In the genomic region with DNA sequence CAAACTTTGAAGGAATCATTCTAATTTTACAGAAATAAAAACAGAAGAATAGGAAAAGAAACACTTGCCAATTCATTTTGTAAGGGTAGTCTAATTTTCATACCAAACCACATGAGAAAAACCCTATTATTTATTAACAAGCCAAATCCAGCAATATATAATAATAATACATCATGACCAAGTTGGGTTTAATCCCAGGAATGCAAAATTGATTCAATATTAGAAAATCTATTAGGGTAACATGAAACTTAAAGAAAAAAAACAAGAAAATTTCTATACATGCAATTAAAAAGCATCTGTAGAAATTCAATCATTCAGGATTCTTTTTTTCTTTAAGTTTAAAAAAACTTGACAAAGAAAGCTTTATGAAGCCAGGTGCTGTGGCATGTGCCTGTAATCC, we compare ENCODE assay signal across 13 cellular contexts.
"Had no signal": no experiment of that assay in that cellular context is flagged by ENCODE, and none has a peak within 500 bp of the region (broad histone marks: within the 10 kb centered on the region; RNA-seq: fewer than 3 reads in every experiment).

No MANE protein-coding gene starts in this region.

- H3K4me3 ChIP-seq: gastroesophageal sphincter, testis, uterus had no signal

- H3K4me3 Mint-ChIP-seq: activated CD8-positive, alpha-beta memory T cell treated with anti-CD3 and anti-CD28 coated beads, Interleukin-2, amount 10 ng/mL, durations not matched to agents 7 days and 5 days; activated naive CD8-positive, alpha-beta T cell; activated T-cell treated with anti-CD3 and anti-CD28 coated beads, Interleukin-2, amount 50 U/mL, for 24 hours; stimulated activated naive CD8-positive, alpha-beta T cell treated with anti-CD3 and anti-CD28 coated beads, Interleukin-15, amount 100 ng/mL, for 72 hours; T-helper 17 cell had no signal

- H3K36me3 ChIP-seq: gastroesophageal sphincter, uterus had no signal

- H3K27ac ChIP-seq: uterus had no signal

- ATAC-seq: activated CD8-positive, alpha-beta memory T cell treated with anti-CD3 and anti-CD28 coated beads, Interleukin-2, amount 10 ng/mL, durations not matched to agents 7 days and 5 days; stimulated activated naive CD8-positive, alpha-beta T cell treated with anti-CD3 and anti-CD28 coated beads, Interleukin-15, amount 100 ng/mL, for 72 hours; T-helper 17 cell had no signal

- H3K9me3 ChIP-seq: gastroesophageal sphincter, testis, uterus had no signal

- H3K27me3 Mint-ChIP-seq: activated CD8-positive, alpha-beta memory T cell treated with anti-CD3 and anti-CD28 coated beads, Interleukin-2, amount 10 ng/mL, durations not matched to agents 7 days and 5 days; activated naive CD8-positive, alpha-beta T cell; activated T-cell treated with anti-CD3 and anti-CD28 coated beads, Interleukin-2, amount 50 U/mL, for 24 hours; naive B cell; stimulated activated naive CD8-positive, alpha-beta T cell treated with anti-CD3 and anti-CD28 coated beads, Interleukin-15, amount 100 ng/mL, for 72 hours; T-helper 17 cell had no signal

- H3K36me3 Mint-ChIP-seq: naive B cell had no signal

- DNase-seq: activated CD8-positive, alpha-beta memory T cell treated with anti-CD3 and anti-CD28 coated beads, Interleukin-2, amount 10 ng/mL, durations not matched to agents 7 days and 5 days; activated effector memory CD4-positive, alpha-beta T cell treated with anti-CD3 and anti-CD28 coated beads, Interleukin-2, amount 50 U/mL, for 16 hours; activated T-cell treated with anti-CD3 and anti-CD28 coated beads, Interleukin-2, amount 50 U/mL, for 24 hours; anterior cingulate cortex; kidney glomerular epithelial cell; naive B cell; stimulated activated CD4-positive, alpha-beta T cell treated with anti-CD3 and anti-CD28 coated beads, Interleukin-12 subunit alpha, Interleukin-12 subunit beta, amount 100 ng/mL, for 4 hours; stimulated activated naive CD8-positive, alpha-beta T cell treated with anti-CD3 and anti-CD28 coated beads, Interleukin-15, amount 100 ng/mL, for 72 hours; T-helper 17 cell; testis; uterus had no signal

- H3K27ac Mint-ChIP-seq: activated CD8-positive, alpha-beta memory T cell treated with anti-CD3 and anti-CD28 coated beads, Interleukin-2, amount 10 ng/mL, durations not matched to agents 7 days and 5 days; activated naive CD8-positive, alpha-beta T cell; activated T-cell treated with anti-CD3 and anti-CD28 coated beads, Interleukin-2, amount 50 U/mL, for 24 hours; T-helper 17 cell had no signal

- H3K9me3 Mint-ChIP-seq: stimulated activated naive CD8-positive, alpha-beta T cell treated with anti-CD3 and anti-CD28 coated beads, Interleukin-15, amount 100 ng/mL, for 72 hours had no signal

- H3K27me3 ChIP-seq: gastroesophageal sphincter, testis, uterus had no signal
